In genomic region chr5:98904786-98905185, GRCh38 we compare ENCODE assay signal across 17 cellular contexts. TPM values are rescaled to one million over a fixed set of nuclear protein-coding genes. Genes with fewer than 3 reads are reported as not detected.
DNase-seq lines count a peak whose midpoint lies in the region; ATAC-seq and TF ChIP-seq lines count a peak whose summit lies in the region.
"Had no signal": no experiment of that assay in that cellular context is flagged by ENCODE, and none has a peak within 500 bp of the region (broad histone marks: within the 10 kb centered on the region; RNA-seq: fewer than 3 reads in every experiment).

No MANE protein-coding gene starts in this region.

- no peak overlapping the region for H3K4me3 Mint-ChIP-seq in chondrocyte (ENCODE audit: unreplicated experiment)

- H3K9me3 Mint-ChIP-seq in activated naive CD4-positive, alpha-beta T cell treated with anti-CD3 and anti-CD28 coated beads, Interleukin-2, amount 50 U/mL, for 72 hours = no peaks in the 10 kb centered on the region
- H3K9me3 Mint-ChIP-seq in chondrocyte (ENCODE audit: low read depth) = no peaks in the 10 kb centered on the region

- WGBS in testis, 2 donors = 86 to 88% methylated on average over 6 of the region's 6 CpGs

- peak overlapping the region in 1 of 2 donors; percentile 62 for H3K27ac Mint-ChIP-seq in activated naive CD4-positive, alpha-beta T cell treated with anti-CD3 and anti-CD28 coated beads, Interleukin-2, amount 50 U/mL, for 72 hours
- H3K27ac Mint-ChIP-seq in chondrocyte (ENCODE audit: unreplicated experiment) = peak overlapping the region; percentile 55

- intact Hi-C loops in testis (cut with DNase I; ENCODE audit: low total_unique reads) = loop anchor here (5.0 kb wide), 1 partner anchor 128 kb away; no protein-coding TSS in a partner anchor

- no peaks in the 10 kb centered on the region for H3K36me3 ChIP-seq in testis (ENCODE audit: low read depth, missing control alignments)

- H3K4me3 ChIP-seq in testis = no peak overlapping the region
- H3K4me3 ChIP-seq: body of pancreas, lung, PC-9 had no signal

- DNase-seq in activated naive CD4-positive, alpha-beta T cell treated with anti-CD3 and anti-CD28 coated beads, Interleukin-2, amount 50 U/mL, for 72 hours (ENCODE audit: low spot score in 2 of 2) = no peak
- DNase-seq in activated naive CD4-positive, alpha-beta T cell treated with anti-CD3 and anti-CD28 coated beads, Interleukin-2, amount 50 U/mL, for 16 hours = no peak
- DNase-seq in RKO (ENCODE audit: low spot score) (peak; percentile 83), chondrocyte (ENCODE audit: low spot score) (no peak), pulmonary artery endothelial cell (ENCODE audit: low read depth, low spot score) (peak; percentile 17), testis (no peak), mucosa of gallbladder (ENCODE audit: low spot score) (no peak), DMS79 treated with DMSO at 0.1 percent for 48 hours (lab: John Stamatoyannopoulos, UW) (no peak)
- DNase-seq: activated CD8-positive, alpha-beta memory T cell treated with anti-CD3 and anti-CD28 coated beads, Interleukin-2, amount 50 U/mL, for 48 hours; AML-193; body of pancreas; DMS53; hippocampal formation; NCI-H1092; NCI-H2227 treated with DMSO at 0.1 percent for 48 hours; PC-9 had no signal

- no peaks in the 10 kb centered on the region for H3K4me1 ChIP-seq in testis

- H3K27me3 Mint-ChIP-seq in chondrocyte (ENCODE audit: low read depth) = no peaks in the 10 kb centered on the region

- no peak for TF ChIP-seq POLR2A in testis (IDR thresholded peaks at IDR 0.05)

- peaks cover 6 to 9% of the 10 kb centered on the region in 2 donors for H3K36me3 Mint-ChIP-seq in activated naive CD4-positive, alpha-beta T cell treated with anti-CD3 and anti-CD28 coated beads, Interleukin-2, amount 50 U/mL, for 72 hours
- H3K36me3 Mint-ChIP-seq in chondrocyte (ENCODE audit: low read depth) = peaks cover 9% of the 10 kb centered on the region

- no peaks in the 10 kb centered on the region for H3K9me3 ChIP-seq in testis
- H3K9me3 ChIP-seq: body of pancreas had no signal

- peaks cover 26% of the 10 kb centered on the region for H3K4me1 Mint-ChIP-seq in chondrocyte (ENCODE audit: low read depth)

- no peaks in the 10 kb centered on the region for H3K27me3 ChIP-seq in testis
- H3K27me3 ChIP-seq: body of pancreas had no signal

- TF ChIP-seq CTCF in chondrocyte (IDR thresholded peaks at IDR 0.05) (no peak), testis (IDR thresholded peaks at IDR 0.05) (no peak)

- no peak overlapping the region for H3K27ac ChIP-seq in testis
- H3K27ac ChIP-seq: body of pancreas, PC-9 had no signal

- peak; percentile 38 to 81 for ATAC-seq in activated naive CD4-positive, alpha-beta T cell treated with anti-CD3 and anti-CD28 coated beads, Interleukin-2, amount 50 U/mL, for 72 hours
- ATAC-seq: body of pancreas had no signal

RNA-seq across cellular contexts. Expression of gene CHD1, which starts 24.0 kb away (rescaled TPM):
- total RNA-seq in activated naive CD4-positive, alpha-beta T cell treated with anti-CD3 and anti-CD28 coated beads, Interleukin-2, amount 50 U/mL, for 72 hours = 10 to 100 TPM; 49.9 to 86.0 TPM
- total RNA-seq in chondrocyte (24.5 to 27.0 TPM (median 24.6 TPM) in 3 replicates), pulmonary artery endothelial cell (75.2 and 81.6 TPM in 2 replicates), testis (100 to 1,000 TPM; 104 to 117 TPM), mucosa of gallbladder (26.5 TPM)
- polyA plus RNA-seq in testis (ENCODE audit: insufficient read depth, low read depth, low replicate concordance) = 23.7 TPM

Comparison
In these comparisons a context has a peak if more than half of its experiments do, and no peak if none do; other contexts are left out.
1. DNase-seq: peak in RKO (single experiment) and pulmonary artery endothelial cell (single experiment); none in activated naive CD4-positive, alpha-beta T cell treated with anti-CD3 and anti-CD28 coated beads, Interleukin-2, amount 50 U/mL, for 72 hours (0 of 2), activated naive CD4-positive, alpha-beta T cell treated with anti-CD3 and anti-CD28 coated beads, Interleukin-2, amount 50 U/mL, for 16 hours (single experiment), chondrocyte (single experiment), testis (single experiment), mucosa of gallbladder (single experiment) and DMS79 treated with DMSO at 0.1 percent for 48 hours (single experiment).